Comparison of ENCODE assay signal across 17 cellular contexts in genomic region chr9:75431388-75431787, GRCh38.
"Had no signal": no experiment of that assay in that cellular context is flagged by ENCODE, and none has a peak within 500 bp of the region (broad histone marks: within the 10 kb centered on the region; RNA-seq: fewer than 3 reads in every experiment).

No MANE protein-coding gene starts in this region.

- DNase-seq: activated CD4-positive, alpha-beta memory T cell treated with anti-CD3 and anti-CD28 coated beads for 36 hours; activated CD4-positive, CD25-positive, alpha-beta regulatory T cell treated with anti-CD3 and anti-CD28 coated beads, Interleukin-2, amount 50 U/mL, for 72 hours; activated naive CD4-positive, alpha-beta T cell; activated naive CD8-positive, alpha-beta T cell treated with anti-CD3 and anti-CD28 coated beads, Interleukin-2, amount 50 U/mL, for 24 hours; activated T-cell treated with anti-CD3 and anti-CD28 coated beads, Interleukin-2, amount 50 U/mL, for 72 hours; caudate nucleus; cortex of kidney; effector memory CD4-positive, alpha-beta T cell; glutamatergic neuron; left colon; mesenchymal stem cell; occipital lobe; stimulated activated CD4-positive, alpha-beta T cell treated with anti-CD3 and anti-CD28 coated beads, Interleukin-15, amount 100 ng/mL, for 24 hours; stimulated activated CD4-positive, alpha-beta T cell treated with anti-CD3 and anti-CD28 coated beads, Interleukin-4, amount 100 ng/mL, for 24 hours; T-helper 9 cell; trophoblast cell had no signal

- ATAC-seq: activated naive CD8-positive, alpha-beta T cell treated with anti-CD3 and anti-CD28 coated beads, Interleukin-2, amount 50 U/mL, for 24 hours; activated T-cell treated with anti-CD3 and anti-CD28 coated beads, Interleukin-2, amount 50 U/mL, for 72 hours; left colon; natural killer cell treated with Interleukin-12 subunit alpha and Interleukin-12 subunit beta and Interleukin-15 and Interleukin-18, amount 100 ng/mL, for 72 hours had no signal
